Comparison of ENCODE assay signal across 8 cellular contexts in the genomic region with DNA sequence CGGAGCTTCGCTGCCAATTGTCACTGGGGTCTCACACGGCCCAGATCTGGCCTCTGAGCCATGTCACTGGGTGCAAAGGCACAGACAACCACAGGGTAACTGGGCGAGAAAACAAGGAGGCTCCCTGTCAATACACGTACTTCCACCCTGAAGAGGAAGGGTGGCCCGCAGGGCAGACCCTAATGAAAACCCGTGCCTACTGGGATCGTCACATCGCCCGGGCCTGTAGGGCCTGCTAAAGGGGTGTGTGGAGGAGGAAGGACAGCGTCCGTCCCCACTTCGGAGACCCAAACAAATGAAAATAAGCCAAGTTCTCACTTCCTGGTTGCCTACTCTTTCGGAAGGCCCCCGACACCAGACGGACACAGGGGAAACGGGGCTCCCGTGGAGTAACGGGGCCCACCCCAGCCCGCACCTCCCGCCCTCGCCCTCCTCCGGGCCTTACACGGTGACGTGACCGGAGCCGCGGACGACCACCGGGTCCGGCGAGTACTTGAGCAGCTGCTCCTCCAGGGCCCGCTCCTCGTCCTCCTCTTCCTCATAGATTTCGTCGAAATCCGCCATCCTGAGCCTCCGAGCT. TPM values are rescaled to one million over a fixed set of nuclear protein-coding genes. Genes with fewer than 3 reads are reported as not detected.
A peak's percentile ranks its signal among the peaks of the same experiment; 100 is the strongest.
DNase-seq lines count a peak whose midpoint lies in the region; ATAC-seq and TF ChIP-seq lines count a peak whose summit lies in the region.

No MANE protein-coding gene starts in this region.

- 0% methylated on average over 27 to 38 of the region's 38 CpGs for WGBS in endodermal cell (ENCODE audit: insufficient coverage in 1 of 2, insufficient read length in 1 of 2), 2 experiments

- no peak for TF ChIP-seq CTCF in endodermal cell (conservative IDR thresholded peaks at IDR 0.05)

- peak; percentile 38 for DNase-seq in activated CD4-positive, alpha-beta memory T cell treated with anti-CD3 and anti-CD28 coated beads, Interleukin-2, amount 10 ng/mL, durations not matched to agents 7 days and 5 days
- DNase-seq in endodermal cell (peak; percentile 72), LoVo (ENCODE audit: low spot score) (no peak)

- ATAC-seq in GM21515 (IDR thresholded peaks at IDR 0.05; ENCODE audit: unreplicated experiment): peak; percentile 24

- H3K36me3 ChIP-seq in ES-I3 (ENCODE audit: insufficient read depth, low read length) (no peaks in the 10 kb centered on the region), endodermal cell (ENCODE audit: control insufficient read depth, insufficient read depth, low read length) (no peaks in the 10 kb centered on the region), mucosa of rectum (ENCODE audit: control insufficient read depth in 2 of 2, insufficient read depth in 2 of 2, low read length in 2 of 2) (no peaks in the 10 kb centered on the region)

- CTCF ChIA-PET in activated CD4-positive, alpha-beta memory T cell treated with anti-CD3 and anti-CD28 coated beads, Interleukin-2, amount 10 ng/mL, durations not matched to agents 7 days and 5 days (lab: Charles Lee): interaction anchor here (1.2 kb wide), 1 partner anchor 169 kb away, joined by 3 read pairs; no protein-coding TSS in a partner anchor

- H3K27ac ChIP-seq in endodermal cell (ENCODE audit: low read depth, low read length) (peak overlapping the region; percentile 84), mucosa of rectum (ENCODE audit: low read depth in 2 of 2, low read length in 2 of 2) (peak overlapping the region; percentile 93 to 96)

- H3K4me3 Mint-ChIP-seq in IgD-negative memory B cell (peak overlapping the region; percentile 90 to 98 (median 94)), endodermal cell (peak overlapping the region; percentile 90)
- H3K4me3 Mint-ChIP-seq in activated CD4-positive, alpha-beta memory T cell treated with anti-CD3 and anti-CD28 coated beads, Interleukin-2, amount 10 ng/mL, durations not matched to agents 7 days and 5 days: peak overlapping the region; percentile 90
- H3K4me3 Mint-ChIP-seq in stimulated activated naive CD8-positive, alpha-beta T cell treated with anti-CD3 and anti-CD28 coated beads, Interleukin-15, Interleukin-2, amounts not matched to agents 100 ng/mL and 50 ng/mL, for 24 hours: peak overlapping the region; percentile 88

- H3K27me3 Mint-ChIP-seq in IgD-negative memory B cell (no peaks in the 10 kb centered on the region), endodermal cell (ENCODE audit: insufficient read depth) (no peaks in the 10 kb centered on the region)
- H3K27me3 Mint-ChIP-seq in activated CD4-positive, alpha-beta memory T cell treated with anti-CD3 and anti-CD28 coated beads, Interleukin-2, amount 10 ng/mL, durations not matched to agents 7 days and 5 days: no peaks in the 10 kb centered on the region
- no peaks in the 10 kb centered on the region for H3K27me3 Mint-ChIP-seq in stimulated activated naive CD8-positive, alpha-beta T cell treated with anti-CD3 and anti-CD28 coated beads, Interleukin-15, Interleukin-2, amounts not matched to agents 100 ng/mL and 50 ng/mL, for 24 hours

- H3K27ac Mint-ChIP-seq in IgD-negative memory B cell (peak overlapping the region; percentile 86 to 98 (median 96)), endodermal cell (peak overlapping the region; percentile 93)
- peak overlapping the region; percentile 85 for H3K27ac Mint-ChIP-seq in activated CD4-positive, alpha-beta memory T cell treated with anti-CD3 and anti-CD28 coated beads, Interleukin-2, amount 10 ng/mL, durations not matched to agents 7 days and 5 days
- H3K27ac Mint-ChIP-seq in stimulated activated naive CD8-positive, alpha-beta T cell treated with anti-CD3 and anti-CD28 coated beads, Interleukin-15, Interleukin-2, amounts not matched to agents 100 ng/mL and 50 ng/mL, for 24 hours: peak overlapping the region; percentile 73

- POLR2A ChIA-PET in activated CD4-positive, alpha-beta memory T cell treated with anti-CD3 and anti-CD28 coated beads, Interleukin-2, amount 10 ng/mL, durations not matched to agents 7 days and 5 days (lab: Charles Lee): interaction anchor here (0.6 to 1.9 kb wide), 2 partner anchors 10 to 47 kb away, joined by 3 to 6 read pairs; no protein-coding TSS in a partner anchor

- no peaks in the 10 kb centered on the region for H3K9me3 ChIP-seq in ES-I3 (ENCODE audit: control insufficient read depth, insufficient read depth, low read length)
- H3K9me3 ChIP-seq in endodermal cell (ENCODE audit: control insufficient read depth, low read length): no peaks in the 10 kb centered on the region
- H3K9me3 ChIP-seq in mucosa of rectum (ENCODE audit: control insufficient read depth in 2 of 2, low read length in 2 of 2): no peaks in the 10 kb centered on the region

- peak overlapping the region; percentile 90 for H3K4me3 ChIP-seq in endodermal cell (ENCODE audit: low read length)
- peak overlapping the region; percentile 92 to 98 for H3K4me3 ChIP-seq in mucosa of rectum (ENCODE audit: low read length in 2 of 2)

- peaks cover 29 to 40% (median 34%) of the 10 kb centered on the region in 3 donors for H3K4me1 Mint-ChIP-seq in IgD-negative memory B cell
- H3K4me1 Mint-ChIP-seq in activated CD4-positive, alpha-beta memory T cell treated with anti-CD3 and anti-CD28 coated beads, Interleukin-2, amount 10 ng/mL, durations not matched to agents 7 days and 5 days: peaks cover 40% of the 10 kb centered on the region
- H3K4me1 Mint-ChIP-seq in endodermal cell: peaks cover 44% of the 10 kb centered on the region
- H3K4me1 Mint-ChIP-seq in stimulated activated naive CD8-positive, alpha-beta T cell treated with anti-CD3 and anti-CD28 coated beads, Interleukin-15, Interleukin-2, amounts not matched to agents 100 ng/mL and 50 ng/mL, for 24 hours (ENCODE audit: low read depth): peaks cover 53% of the 10 kb centered on the region

- H3K36me3 Mint-ChIP-seq in IgD-negative memory B cell (no peaks in the 10 kb centered on the region), endodermal cell (ENCODE audit: low read depth) (no peaks in the 10 kb centered on the region)
- peaks cover 18% of the 10 kb centered on the region for H3K36me3 Mint-ChIP-seq in activated CD4-positive, alpha-beta memory T cell treated with anti-CD3 and anti-CD28 coated beads, Interleukin-2, amount 10 ng/mL, durations not matched to agents 7 days and 5 days (ENCODE audit: low read depth)
- H3K36me3 Mint-ChIP-seq in stimulated activated naive CD8-positive, alpha-beta T cell treated with anti-CD3 and anti-CD28 coated beads, Interleukin-15, Interleukin-2, amounts not matched to agents 100 ng/mL and 50 ng/mL, for 24 hours (ENCODE audit: low read depth): peaks cover 12% of the 10 kb centered on the region

- peak overlapping the region; percentile 95 for H3K9ac ChIP-seq in ES-I3 (ENCODE audit: low read depth, low read length)
- peak overlapping the region; percentile 85 for H3K9ac ChIP-seq in endodermal cell (ENCODE audit: extremely low read depth, low read length, poor library complexity, severe bottlenecking)
- peak overlapping the region; percentile 82 to 96 for H3K9ac ChIP-seq in mucosa of rectum (ENCODE audit: low read depth in 1 of 2, low read length in 2 of 2)

- H3K9me3 Mint-ChIP-seq in IgD-negative memory B cell (no peaks in the 10 kb centered on the region), endodermal cell (no peaks in the 10 kb centered on the region)
- no peaks in the 10 kb centered on the region for H3K9me3 Mint-ChIP-seq in activated CD4-positive, alpha-beta memory T cell treated with anti-CD3 and anti-CD28 coated beads, Interleukin-2, amount 10 ng/mL, durations not matched to agents 7 days and 5 days
- H3K9me3 Mint-ChIP-seq in stimulated activated naive CD8-positive, alpha-beta T cell treated with anti-CD3 and anti-CD28 coated beads, Interleukin-15, Interleukin-2, amounts not matched to agents 100 ng/mL and 50 ng/mL, for 24 hours: no peaks in the 10 kb centered on the region

- H3K27me3 ChIP-seq in endodermal cell (ENCODE audit: control insufficient read depth, insufficient read depth, low read length, poor library complexity, severe bottlenecking) (no peaks in the 10 kb centered on the region), mucosa of rectum (ENCODE audit: control insufficient read depth in 2 of 2, insufficient read depth in 2 of 2, low read length in 2 of 2) (no peaks in the 10 kb centered on the region)

- H3K4me1 ChIP-seq in ES-I3 (ENCODE audit: insufficient read depth, low read length) (peaks cover 11% of the 10 kb centered on the region; the same call in 1 of the 2 replicates), endodermal cell (ENCODE audit: control insufficient read depth, insufficient read depth, low read length) (peaks cover 11% of the 10 kb centered on the region), mucosa of rectum (ENCODE audit: control insufficient read depth in 2 of 2, insufficient read depth in 2 of 2, low read length in 2 of 2) (peaks cover 19 to 33% of the 10 kb centered on the region in 2 donors)

RNA-seq across cellular contexts. Expression of gene CHIC2, which starts 0.6 kb away (rescaled TPM):
- 43.6 TPM for polyA plus RNA-seq in IgD-negative memory B cell
- total RNA-seq in activated CD4-positive, alpha-beta memory T cell treated with anti-CD3 and anti-CD28 coated beads, Interleukin-2, amount 10 ng/mL, durations not matched to agents 7 days and 5 days: 10 to 100 TPM; 17.6 to 20.1 TPM
- 10 to 100 TPM; 10.2 to 14.4 TPM for total RNA-seq in endodermal cell
- polyA plus RNA-seq in endodermal cell (2013, experiment 1 of 2): 15.7 TPM
- polyA plus RNA-seq in endodermal cell (2013, experiment 2 of 2): 17.4 TPM

RNA-seq across cellular contexts. Expression of gene GSX2, which starts 36.1 kb away (rescaled TPM):
- 1.2 TPM for polyA plus RNA-seq in IgD-negative memory B cell
- total RNA-seq in activated CD4-positive, alpha-beta memory T cell treated with anti-CD3 and anti-CD28 coated beads, Interleukin-2, amount 10 ng/mL, durations not matched to agents 7 days and 5 days: not detected
- not detected for total RNA-seq in endodermal cell
- polyA plus RNA-seq in endodermal cell (2013, experiment 1 of 2): 3.6 TPM
- 4.2 TPM for polyA plus RNA-seq in endodermal cell (2013, experiment 2 of 2)
